In the genomic region with DNA sequence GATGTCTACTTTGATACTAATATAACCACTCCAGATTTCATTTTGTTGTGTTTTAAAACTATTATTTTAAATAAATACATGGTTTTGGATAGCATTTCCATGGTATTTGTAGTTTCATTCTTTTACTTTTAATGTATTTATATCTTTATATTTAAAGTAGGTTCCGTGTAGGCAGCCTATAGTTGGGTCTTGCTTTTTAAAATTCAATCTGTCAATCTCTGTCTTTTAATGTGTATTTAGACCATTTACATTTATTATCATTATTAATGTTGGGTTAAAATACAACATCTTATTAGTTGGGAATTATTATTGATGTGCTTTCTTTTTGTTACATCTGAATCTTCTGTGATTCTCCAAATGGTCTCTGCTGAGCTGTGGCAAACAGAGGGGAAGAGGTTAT, we compare ENCODE assay signal across 8 cellular contexts.
"Had no signal": no experiment of that assay in that cellular context is flagged by ENCODE, and none has a peak within 500 bp of the region (broad histone marks: within the 10 kb centered on the region; RNA-seq: fewer than 3 reads in every experiment).

No MANE protein-coding gene starts in this region.

- H3K4me3 ChIP-seq: GM12878 had no signal

- DNase-seq: GDM1, GF-D8 had no signal

- FAIRE-seq: G401.6, GM12878, GM12891, GM12892, GM18507, GM19239 had no signal

- ATAC-seq: GM12878 had no signal
